ENCODE assay signal across 31 cellular contexts in the genomic region with DNA sequence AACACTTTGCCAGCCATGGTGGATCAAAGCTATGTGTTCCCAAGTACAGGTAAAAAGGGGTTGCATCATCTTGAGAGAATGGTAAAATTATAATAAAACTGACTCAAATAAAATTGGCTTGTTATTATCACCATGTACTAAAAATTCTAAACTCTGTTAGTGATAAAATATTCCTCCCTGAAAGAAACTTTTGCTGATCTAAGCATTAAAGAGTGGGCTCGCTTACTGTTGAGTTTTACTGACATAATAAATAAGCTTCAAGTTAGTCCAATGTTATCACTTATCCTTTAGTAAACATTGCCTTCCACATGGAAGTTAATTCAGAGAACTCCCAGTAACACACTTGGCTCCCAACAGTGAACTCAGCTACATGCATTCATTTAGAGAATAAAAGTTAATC.
"Had no signal": no experiment of that assay in that cellular context is flagged by ENCODE, and none has a peak within 500 bp of the region (broad histone marks: within the 10 kb centered on the region; RNA-seq: fewer than 3 reads in every experiment).

No MANE protein-coding gene starts in this region.

- H3K4me3 Mint-ChIP-seq: activated CD4-positive, alpha-beta memory T cell treated with anti-CD3 and anti-CD28 coated beads, Interleukin-2, amount 10 ng/mL, durations not matched to agents 7 days and 5 days; activated CD4-positive, alpha-beta T cell treated with anti-CD3 and anti-CD28 coated beads, Interleukin-2, amount 10 ng/mL, durations not matched to agents 7 days and 5 days; activated naive CD4-positive, alpha-beta T cell treated with anti-CD3 and anti-CD28 coated beads, Interleukin-2, amount 10 ng/mL, durations not matched to agents 7 days and 5 days; activated naive CD8-positive, alpha-beta T cell treated with anti-CD3 and anti-CD28 coated beads, Interleukin-2, amount 10 ng/mL, durations not matched to agents 7 days and 5 days; activated T-cell treated with anti-CD3 and anti-CD28 coated beads, Interleukin-2, amount 50 U/mL, for 24 hours; activated T-cell treated with anti-CD3 and anti-CD28 coated beads, Interleukin-2, amount 50 U/mL, for 72 hours; brain; WTC11 had no signal

- H3K9me3 Mint-ChIP-seq: activated CD4-positive, alpha-beta T cell treated with anti-CD3 and anti-CD28 coated beads, Interleukin-2, amount 10 ng/mL, durations not matched to agents 7 days and 5 days; brain; WTC11 had no signal

- H3K4me1 Mint-ChIP-seq: activated CD4-positive, alpha-beta memory T cell treated with anti-CD3 and anti-CD28 coated beads, Interleukin-2, amount 10 ng/mL, durations not matched to agents 7 days and 5 days; activated CD4-positive, alpha-beta T cell treated with anti-CD3 and anti-CD28 coated beads, Interleukin-2, amount 10 ng/mL, durations not matched to agents 7 days and 5 days; activated naive CD4-positive, alpha-beta T cell treated with anti-CD3 and anti-CD28 coated beads, Interleukin-2, amount 10 ng/mL, durations not matched to agents 7 days and 5 days; activated naive CD8-positive, alpha-beta T cell treated with anti-CD3 and anti-CD28 coated beads, Interleukin-2, amount 10 ng/mL, durations not matched to agents 7 days and 5 days had no signal

- FAIRE-seq: endothelial cell of umbilical vein had no signal

- DNase-seq: activated CD4-positive, alpha-beta memory T cell treated with anti-CD3 and anti-CD28 coated beads, Interleukin-2, amount 10 ng/mL, durations not matched to agents 7 days and 5 days; activated CD4-positive, alpha-beta T cell treated with anti-CD3 and anti-CD28 coated beads for 1 hour; activated CD4-positive, alpha-beta T cell treated with anti-CD3 and anti-CD28 coated beads for 4 hours; activated CD4-positive, alpha-beta T cell treated with anti-CD3 and anti-CD28 coated beads, Interleukin-2, amount 10 ng/mL, durations not matched to agents 7 days and 5 days; activated CD4-positive, alpha-beta T cell treated with anti-CD3 and anti-CD28 coated beads, Interleukin-2, amount 50 U/mL, for 4 hours; activated CD8-positive, alpha-beta memory T cell treated with anti-CD3 and anti-CD28 coated beads, Interleukin-2, amount 50 U/mL, for 48 hours; activated gamma-delta T cell; activated naive CD4-positive, alpha-beta T cell; activated naive CD4-positive, alpha-beta T cell treated with anti-CD3 and anti-CD28 coated beads, Interleukin-2, amount 10 ng/mL, durations not matched to agents 7 days and 5 days; activated naive CD8-positive, alpha-beta T cell treated with anti-CD3 and anti-CD28 coated beads, Interleukin-2, amount 10 ng/mL, durations not matched to agents 7 days and 5 days; activated T-cell treated with anti-CD3 and anti-CD28 coated beads for 4 hours; activated T-cell treated with anti-CD3 and anti-CD28 coated beads, Interleukin-2, amount 50 U/mL, for 24 hours; activated T-cell treated with anti-CD3 and anti-CD28 coated beads, Interleukin-2, amount 50 U/mL, for 72 hours; central memory CD4-positive, alpha-beta T cell; cerebellar nuclear complex; colonic mucosa; effector CD8-positive, alpha-beta T cell; esophagus squamous epithelium; foreskin melanocyte; heart right ventricle; T-helper 2 cell had no signal

- H3K4me1 ChIP-seq: ascending aorta, breast epithelium, colonic mucosa, esophagus squamous epithelium, gastroesophageal sphincter had no signal

- ATAC-seq: activated naive CD4-positive, alpha-beta T cell treated with anti-CD3 and anti-CD28 coated beads, Interleukin-2, amount 50 U/mL, for 72 hours; activated T-cell treated with anti-CD3 and anti-CD28 coated beads, Interleukin-2, amount 50 U/mL, for 72 hours; gastroesophageal sphincter; heart right ventricle; WTC11 had no signal

- H3K27ac Mint-ChIP-seq: activated CD4-positive, alpha-beta memory T cell treated with anti-CD3 and anti-CD28 coated beads, Interleukin-2, amount 10 ng/mL, durations not matched to agents 7 days and 5 days; activated CD4-positive, alpha-beta T cell treated with anti-CD3 and anti-CD28 coated beads, Interleukin-2, amount 10 ng/mL, durations not matched to agents 7 days and 5 days; activated naive CD4-positive, alpha-beta T cell treated with anti-CD3 and anti-CD28 coated beads, Interleukin-2, amount 10 ng/mL, durations not matched to agents 7 days and 5 days; activated naive CD4-positive, alpha-beta T cell treated with anti-CD3 and anti-CD28 coated beads, Interleukin-2, amount 50 U/mL, for 72 hours; activated naive CD8-positive, alpha-beta T cell treated with anti-CD3 and anti-CD28 coated beads, Interleukin-2, amount 10 ng/mL, durations not matched to agents 7 days and 5 days; activated T-cell treated with anti-CD3 and anti-CD28 coated beads, Interleukin-2, amount 50 U/mL, for 24 hours; activated T-cell treated with anti-CD3 and anti-CD28 coated beads, Interleukin-2, amount 50 U/mL, for 72 hours; brain; WTC11 had no signal

- H3K27me3 Mint-ChIP-seq: activated CD4-positive, alpha-beta memory T cell treated with anti-CD3 and anti-CD28 coated beads, Interleukin-2, amount 10 ng/mL, durations not matched to agents 7 days and 5 days; activated CD4-positive, alpha-beta T cell treated with anti-CD3 and anti-CD28 coated beads, Interleukin-2, amount 10 ng/mL, durations not matched to agents 7 days and 5 days; activated naive CD4-positive, alpha-beta T cell treated with anti-CD3 and anti-CD28 coated beads, Interleukin-2, amount 10 ng/mL, durations not matched to agents 7 days and 5 days; activated naive CD8-positive, alpha-beta T cell treated with anti-CD3 and anti-CD28 coated beads, Interleukin-2, amount 10 ng/mL, durations not matched to agents 7 days and 5 days; activated T-cell treated with anti-CD3 and anti-CD28 coated beads, Interleukin-2, amount 50 U/mL, for 24 hours; brain had no signal

- H3K36me3 Mint-ChIP-seq: activated naive CD4-positive, alpha-beta T cell treated with anti-CD3 and anti-CD28 coated beads, Interleukin-2, amount 10 ng/mL, durations not matched to agents 7 days and 5 days; activated naive CD4-positive, alpha-beta T cell treated with anti-CD3 and anti-CD28 coated beads, Interleukin-2, amount 50 U/mL, for 72 hours; activated naive CD8-positive, alpha-beta T cell treated with anti-CD3 and anti-CD28 coated beads, Interleukin-2, amount 10 ng/mL, durations not matched to agents 7 days and 5 days; brain; WTC11 had no signal

- H3K27me3 ChIP-seq: ascending aorta, breast epithelium, cardiac muscle cell, colonic mucosa, esophagus squamous epithelium, gastroesophageal sphincter, heart right ventricle had no signal

- H3K4me3 ChIP-seq: ascending aorta, breast epithelium, cardiac muscle cell, colonic mucosa, esophagus squamous epithelium, gastroesophageal sphincter, heart right ventricle had no signal

- H3K9me3 ChIP-seq: ascending aorta, breast epithelium, colonic mucosa, esophagus squamous epithelium, gastroesophageal sphincter, heart right ventricle had no signal

- H3K36me3 ChIP-seq: breast epithelium, cardiac muscle cell, colonic mucosa, esophagus squamous epithelium, gastroesophageal sphincter had no signal

- H3K27ac ChIP-seq: ascending aorta, breast epithelium, cardiac muscle cell, colonic mucosa, epithelial cell of prostate, esophagus squamous epithelium, gastroesophageal sphincter, heart right ventricle, VCaP had no signal
